In genomic region chr5:109833946-109834345, GRCh38 we compare ENCODE assay signal across 1 cellular context.
TF ChIP-seq lines count a peak whose summit lies in the region.

No MANE protein-coding gene starts in this region.

TF ChIP-seq in IMR-90, 13 proteins besides CTCF, POLR2A, EP300 and RAD21 (continued from another document):
- no peak for TF ChIP-seq BHLHE40 (IDR thresholded peaks at IDR 0.05; ENCODE audit: low read depth, low read length)
- no peak for TF ChIP-seq CEBPB (IDR thresholded peaks at IDR 0.05; ENCODE audit: low read depth, low read length)
- TF ChIP-seq, protein P1, sequence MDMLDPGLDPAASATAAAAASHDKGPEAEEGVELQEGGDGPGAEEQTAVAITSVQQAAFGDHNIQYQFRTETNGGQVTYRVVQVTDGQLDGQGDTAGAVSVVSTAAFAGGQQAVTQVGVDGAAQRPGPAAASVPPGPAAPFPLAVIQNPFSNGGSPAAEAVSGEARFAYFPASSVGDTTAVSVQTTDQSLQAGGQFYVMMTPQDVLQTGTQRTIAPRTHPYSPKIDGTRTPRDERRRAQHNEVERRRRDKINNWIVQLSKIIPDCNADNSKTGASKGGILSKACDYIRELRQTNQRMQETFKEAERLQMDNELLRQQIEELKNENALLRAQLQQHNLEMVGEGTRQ (IDR thresholded peaks at IDR 0.05; ENCODE audit: low read depth, low read length) = no peak
- no peak for TF ChIP-seq MAFK (IDR thresholded peaks at IDR 0.05; ENCODE audit: low read depth, low read length)
- no peak for TF ChIP-seq RCOR1 (IDR thresholded peaks at IDR 0.05; ENCODE audit: insufficient replicate concordance, low read length)
- no peak for TF ChIP-seq MAZ (IDR thresholded peaks at IDR 0.05; ENCODE audit: borderline replicate concordance, low read depth, low read length)
- TF ChIP-seq RFX5 (IDR thresholded peaks at IDR 0.05; ENCODE audit: low read depth, low read length) = no peak
- TF ChIP-seq SMC3 (IDR thresholded peaks at IDR 0.05; ENCODE audit: low read depth, low read length) = no peak
- TF ChIP-seq MXI1 (IDR thresholded peaks at IDR 0.05; ENCODE audit: borderline replicate concordance, low read depth, low read length) = no peak
- TF ChIP-seq ELK1 (IDR thresholded peaks at IDR 0.05; ENCODE audit: borderline replicate concordance, low read depth, low read length) = no peak
